ENCODE assay signal across 11 cellular contexts in the genomic region with DNA sequence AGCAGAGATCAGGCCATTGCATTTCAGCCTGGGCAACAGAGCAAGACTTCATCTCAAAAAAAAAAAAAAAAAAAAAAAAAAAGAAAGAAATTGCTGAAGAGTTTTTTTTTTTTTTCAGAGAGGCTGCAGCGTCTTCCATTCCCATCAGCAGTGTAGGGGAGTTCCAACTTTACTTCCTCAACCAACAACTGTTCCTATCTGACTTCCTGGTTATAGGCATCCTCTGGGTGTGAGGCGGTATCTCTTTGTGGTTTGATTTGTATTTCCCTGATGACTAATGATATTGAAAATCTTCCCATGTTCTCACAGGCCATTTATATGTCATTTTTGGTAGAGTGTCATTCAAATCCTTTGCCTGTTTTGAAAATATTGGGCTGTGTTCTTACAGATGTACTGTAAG. TPM values are rescaled to one million over a fixed set of nuclear protein-coding genes. Genes with fewer than 3 reads are reported as not detected.
DNase-seq lines count a peak whose midpoint lies in the region; TF ChIP-seq lines count a peak whose summit lies in the region.
"Had no signal": no experiment of that assay in that cellular context is flagged by ENCODE, and none has a peak within 500 bp of the region (broad histone marks: within the 10 kb centered on the region; RNA-seq: fewer than 3 reads in every experiment).

No MANE protein-coding gene starts in this region.

- DNase-seq in ELR (ENCODE audit: low read depth) = peak; percentile 70
- DNase-seq in MV-4-11 (lab: John Stamatoyannopoulos, UW) = peak; percentile 60
- DNase-seq in choroid plexus epithelial cell (ENCODE audit: low read depth) = peak; percentile 58
- peak; percentile 54 to 83 for DNase-seq in lung microvascular endothelial cell (ENCODE audit: low read depth in 2 of 2)
- no peak for DNase-seq in NCI-H187 (lab: John Stamatoyannopoulos, UW)
- no peak for DNase-seq in epidermal melanocyte (ENCODE audit: insufficient read length, low spot score)
- DNase-seq in hepatic stellate cell (ENCODE audit: low spot score) = no peak
- DNase-seq: activated CD8-positive, alpha-beta T cell treated with anti-CD3 and anti-CD28 coated beads, Interleukin-2, amount 10 ng/mL, durations not matched to agents 7 days and 5 days; endodermal cell; NCI-H1417 treated with DMSO at 0.1 percent for 48 hours; NCI-H748 treated with DMSO at 0.1 percent for 48 hours had no signal

- no peak for TF ChIP-seq CTCF in choroid plexus epithelial cell (conservative IDR thresholded peaks at IDR 0.05; ENCODE audit: low read depth, low read length)

- H3K4me3 ChIP-seq in choroid plexus epithelial cell (ENCODE audit: low read depth, low read length) = no peak overlapping the region

RNA-seq across cellular contexts. Expression of gene PRTFDC1, which starts 40.2 kb away (rescaled TPM):
- total RNA-seq in lung microvascular endothelial cell = 5.6 and 7.6 TPM in 2 replicates

Comparison
In these comparisons a context has a peak if more than half of its experiments do, and no peak if none do; other contexts are left out.
1. DNase-seq: peak in ELR (single experiment), MV-4-11 (single experiment), choroid plexus epithelial cell (single experiment) and lung microvascular endothelial cell (2 of 2); none in NCI-H187 (0 of 2), epidermal melanocyte (single experiment) and hepatic stellate cell (single experiment).